ENCODE assay signal across 1 cellular context in genomic region chr6:28838634-28839442, GRCh38.
TF ChIP-seq lines count a peak whose summit lies in the region.

No MANE protein-coding gene starts in this region.

TF ChIP-seq in HepG2, 621 proteins besides CTCF, POLR2A, EP300 and RAD21 (continued from another document and continues in another):
- TF ChIP-seq IKZF5 (CRISPR knock-in tag; IDR thresholded peaks at IDR 0.05) (0 out of 2 replicates have a peak, but pooled peaks have one; percentile 56), FOXA3 (CRISPR knock-in tag; IDR thresholded peaks at IDR 0.05) (peak; percentile 45; the same call in 1 of the 2 replicates), ZNF616 (CRISPR knock-in tag; IDR thresholded peaks at IDR 0.05; ENCODE audit: low read depth) (0 out of 2 replicates have a peak, but pooled peaks have one; percentile 39), ZNF615 (CRISPR knock-in tag; IDR thresholded peaks at IDR 0.05; ENCODE audit: borderline replicate concordance) (no peak), FOXK2 (IDR thresholded peaks at IDR 0.05) (no peak), IRX3 (CRISPR knock-in tag; IDR thresholded peaks at IDR 0.05; ENCODE audit: borderline replicate concordance, low read depth) (no peak), ISL2 (CRISPR knock-in tag; IDR thresholded peaks at IDR 0.05) (no peak), ZNF788 (CRISPR knock-in tag; IDR thresholded peaks at IDR 0.05; ENCODE audit: borderline replicate concordance) (peak; percentile 88; the same call in 1 of the 2 replicates), ZNF674 (CRISPR knock-in tag; IDR thresholded peaks at IDR 0.05; ENCODE audit: low read depth) (no peak), ZFP41 (CRISPR knock-in tag; IDR thresholded peaks at IDR 0.05; ENCODE audit: borderline replicate concordance) (no peak), ZNF317 (CRISPR knock-in tag; IDR thresholded peaks at IDR 0.05) (no peak; the same call in 1 of the 2 replicates), ZNF557 (CRISPR knock-in tag; IDR thresholded peaks at IDR 0.05) (no peak), ZNF543 (CRISPR knock-in tag; IDR thresholded peaks at IDR 0.05) (no peak), NFE2L2 (IDR thresholded peaks at IDR 0.05; ENCODE audit: low read length) (no peak), CBX2 (IDR thresholded peaks at IDR 0.05; ENCODE audit: low read depth, low read length) (no peak), CBX2 (CRISPR knock-in tag; IDR thresholded peaks at IDR 0.05; ENCODE audit: low read depth) (peak; percentile 96; the same call in 1 of the 2 replicates), ZNF180 (CRISPR knock-in tag; IDR thresholded peaks at IDR 0.05; ENCODE audit: borderline replicate concordance, low read depth) (no peak), ZNF605 (CRISPR knock-in tag; IDR thresholded peaks at IDR 0.05) (peak; percentile 79), SNRNP70 (IDR thresholded peaks at IDR 0.05; ENCODE audit: low read depth, low read length) (no peak), TBP (CRISPR knock-in tag; IDR thresholded peaks at IDR 0.05) (no peak), KLF11 (CRISPR knock-in tag; IDR thresholded peaks at IDR 0.05) (no peak), ZNF724P (CRISPR knock-in tag; IDR thresholded peaks at IDR 0.05; ENCODE audit: borderline replicate concordance) (no peak), TCF12 (IDR thresholded peaks at IDR 0.05) (no peak), TCF12 (CRISPR knock-in tag; IDR thresholded peaks at IDR 0.05) (no peak; the same call in 1 of the 2 replicates), ZNF589 (CRISPR knock-in tag; conservative IDR thresholded peaks at IDR 0.05) (no peak), EZH2 (conservative IDR thresholded peaks at IDR 0.05; ENCODE audit: low read depth, low read length) (no peak), DRAP1 (CRISPR knock-in tag; IDR thresholded peaks at IDR 0.05) (peak; percentile 62; the same call in 1 of the 2 replicates), ARID5B (CRISPR knock-in tag; IDR thresholded peaks at IDR 0.05) (peak; percentile 76), ZBTB8A (CRISPR knock-in tag; IDR thresholded peaks at IDR 0.05; ENCODE audit: borderline replicate concordance, low read depth) (no peak), UBTF (CRISPR knock-in tag; IDR thresholded peaks at IDR 0.05) (peak; percentile 99), ASH2L (IDR thresholded peaks at IDR 0.05; ENCODE audit: insufficient read length, low read depth, low read length) (peak; percentile 96), ZNF816 (CRISPR knock-in tag; IDR thresholded peaks at IDR 0.05; ENCODE audit: borderline replicate concordance) (0 out of 2 replicates have a peak, but pooled peaks have one; percentile 16), YEATS2 (CRISPR knock-in tag; IDR thresholded peaks at IDR 0.05; ENCODE audit: borderline replicate concordance) (no peak), TCF7L2 (IDR thresholded peaks at IDR 0.05; ENCODE audit: low read depth, low read length) (no peak), RARG (CRISPR knock-in tag; IDR thresholded peaks at IDR 0.05; ENCODE audit: low read depth) (no peak), RFXANK (CRISPR knock-in tag; IDR thresholded peaks at IDR 0.05) (no peak), DR1 (CRISPR knock-in tag; IDR thresholded peaks at IDR 0.05) (no peak), ZNF720 (CRISPR knock-in tag; IDR thresholded peaks at IDR 0.05) (no peak), NCOA5 (CRISPR knock-in tag; IDR thresholded peaks at IDR 0.05) (no peak), ZNF703 (CRISPR knock-in tag; IDR thresholded peaks at IDR 0.05; ENCODE audit: borderline replicate concordance) (no peak), TEAD3 (CRISPR knock-in tag; optimal IDR thresholded peaks at IDR 0.05; ENCODE audit: borderline replicate concordance) (peak; percentile 85), GABPA (IDR thresholded peaks at IDR 0.05; ENCODE audit: low read depth, low read length) (no peak), GABPA (CRISPR knock-in tag; IDR thresholded peaks at IDR 0.05; ENCODE audit: low read depth) (peak; percentile 49), ZNF33B (CRISPR knock-in tag; IDR thresholded peaks at IDR 0.05) (no peak; the same call in 1 of the 2 replicates), ZNF44 (CRISPR knock-in tag; IDR thresholded peaks at IDR 0.05) (no peak), ZSCAN25 (CRISPR knock-in tag; IDR thresholded peaks at IDR 0.05) (no peak), ETV6 (CRISPR knock-in tag; conservative IDR thresholded peaks at IDR 0.05) (peak; percentile 75; the same call in 1 of the 2 replicates), MAZ (IDR thresholded peaks at IDR 0.05; ENCODE audit: borderline replicate concordance, low read depth, low read length) (peak; percentile 87), MAZ (CRISPR knock-in tag; IDR thresholded peaks at IDR 0.05; ENCODE audit: low read depth) (peak; percentile 86), IRF2 (CRISPR knock-in tag; IDR thresholded peaks at IDR 0.05) (peak; percentile 82; the same call in 1 of the 2 replicates), ZNF362 (CRISPR knock-in tag; IDR thresholded peaks at IDR 0.05; ENCODE audit: borderline replicate concordance) (peak; percentile 52; the same call in 1 of the 2 replicates), CC2D1A (CRISPR knock-in tag; IDR thresholded peaks at IDR 0.05) (no peak), ZBTB14 (CRISPR knock-in tag; IDR thresholded peaks at IDR 0.05) (0 out of 2 replicates have a peak, but pooled peaks have one; percentile 50), ZNF160 (CRISPR knock-in tag; IDR thresholded peaks at IDR 0.05) (no peak), STAT6 (CRISPR knock-in tag; IDR thresholded peaks at IDR 0.05; ENCODE audit: borderline replicate concordance) (no peak), ZNF780A (CRISPR knock-in tag; IDR thresholded peaks at IDR 0.05) (no peak), ZNF614 (CRISPR knock-in tag; IDR thresholded peaks at IDR 0.05; ENCODE audit: borderline replicate concordance) (no peak; the same call in 1 of the 2 replicates), ZNF75D (CRISPR knock-in tag; IDR thresholded peaks at IDR 0.05; ENCODE audit: borderline replicate concordance) (no peak), ZNF264 (CRISPR knock-in tag; IDR thresholded peaks at IDR 0.05) (peak; percentile 70; the same call in 1 of the 2 replicates)
